1 cellular context compared by ENCODE assay signal in genomic region chr18:45879681-45880655, GRCh38.
A peak's percentile ranks its signal among the peaks of the same experiment; 100 is the strongest.
TF ChIP-seq lines count a peak whose summit lies in the region.

No MANE protein-coding gene starts in this region.

TF ChIP-seq in K562, 482 proteins besides CTCF, POLR2A, EP300 and RAD21 (continued from another document):
- TF ChIP-seq CUX1 (CRISPR knock-in tag; IDR thresholded peaks at IDR 0.05) (no peak), SMC3 (conservative IDR thresholded peaks at IDR 0.05; ENCODE audit: insufficient read depth, low read depth, low read length) (peak; percentile 72), NBN (IDR thresholded peaks at IDR 0.05; ENCODE audit: low read depth) (no peak), ZBTB17 (CRISPR knock-in tag; IDR thresholded peaks at IDR 0.05) (no peak), JUND (IDR thresholded peaks at IDR 0.05; ENCODE audit: borderline replicate concordance, low read depth, low read length) (0 out of 2 replicates have a peak, but pooled peaks have one; percentile 4), JUND (tag; IDR thresholded peaks at IDR 0.05; ENCODE audit: borderline replicate concordance, low read depth, low read length) (no peak), ETV1 (tag; conservative IDR thresholded peaks at IDR 0.05; ENCODE audit: low read depth) (no peak), MAZ (CRISPR knock-in tag; conservative IDR thresholded peaks at IDR 0.05 in 1 of 2, IDR thresholded peaks at IDR 0.05 in 1 of 2) (no peak), CTCFL (IDR thresholded peaks at IDR 0.05; ENCODE audit: borderline replicate concordance, insufficient read depth, low read depth, low read length, poor library complexity, severe bottlenecking) (peak; percentile 58), ZNF165 (CRISPR knock-in tag; IDR thresholded peaks at IDR 0.05; ENCODE audit: borderline replicate concordance) (no peak), BHLHE40 (IDR thresholded peaks at IDR 0.05; ENCODE audit: low read length) (peak; percentile 23; the same call in 1 of the 2 replicates), ZNF444 (CRISPR knock-in tag; IDR thresholded peaks at IDR 0.05) (no peak), PRMT5 (CRISPR knock-in tag; IDR thresholded peaks at IDR 0.05) (no peak), PTBP1 (IDR thresholded peaks at IDR 0.05; ENCODE audit: low read depth, low read length) (no peak), RUNX1 (IDR thresholded peaks at IDR 0.05; ENCODE audit: low read depth) (no peak)
- TF ChIP-seq, protein P1, sequence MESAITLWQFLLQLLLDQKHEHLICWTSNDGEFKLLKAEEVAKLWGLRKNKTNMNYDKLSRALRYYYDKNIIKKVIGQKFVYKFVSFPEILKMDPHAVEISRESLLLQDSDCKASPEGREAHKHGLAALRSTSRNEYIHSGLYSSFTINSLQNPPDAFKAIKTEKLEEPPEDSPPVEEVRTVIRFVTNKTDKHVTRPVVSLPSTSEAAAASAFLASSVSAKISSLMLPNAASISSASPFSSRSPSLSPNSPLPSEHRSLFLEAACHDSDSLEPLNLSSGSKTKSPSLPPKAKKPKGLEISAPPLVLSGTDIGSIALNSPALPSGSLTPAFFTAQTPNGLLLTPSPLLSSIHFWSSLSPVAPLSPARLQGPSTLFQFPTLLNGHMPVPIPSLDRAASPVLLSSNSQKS (CRISPR knock-in tag; IDR thresholded peaks at IDR 0.05) = no peak
- TF ChIP-seq, protein P2, sequence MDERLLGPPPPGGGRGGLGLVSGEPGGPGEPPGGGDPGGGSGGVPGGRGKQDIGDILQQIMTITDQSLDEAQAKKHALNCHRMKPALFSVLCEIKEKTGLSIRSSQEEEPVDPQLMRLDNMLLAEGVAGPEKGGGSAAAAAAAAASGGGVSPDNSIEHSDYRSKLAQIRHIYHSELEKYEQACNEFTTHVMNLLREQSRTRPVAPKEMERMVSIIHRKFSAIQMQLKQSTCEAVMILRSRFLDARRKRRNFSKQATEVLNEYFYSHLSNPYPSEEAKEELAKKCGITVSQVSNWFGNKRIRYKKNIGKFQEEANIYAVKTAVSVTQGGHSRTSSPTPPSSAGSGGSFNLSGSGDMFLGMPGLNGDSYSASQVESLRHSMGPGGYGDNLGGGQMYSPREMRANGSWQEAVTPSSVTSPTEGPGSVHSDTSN (CRISPR knock-in tag; IDR thresholded peaks at IDR 0.05; ENCODE audit: low read depth) = no peak
- TF ChIP-seq, protein P2 (tag; conservative IDR thresholded peaks at IDR 0.05; ENCODE audit: low read depth) = no peak
